In the genomic region with DNA sequence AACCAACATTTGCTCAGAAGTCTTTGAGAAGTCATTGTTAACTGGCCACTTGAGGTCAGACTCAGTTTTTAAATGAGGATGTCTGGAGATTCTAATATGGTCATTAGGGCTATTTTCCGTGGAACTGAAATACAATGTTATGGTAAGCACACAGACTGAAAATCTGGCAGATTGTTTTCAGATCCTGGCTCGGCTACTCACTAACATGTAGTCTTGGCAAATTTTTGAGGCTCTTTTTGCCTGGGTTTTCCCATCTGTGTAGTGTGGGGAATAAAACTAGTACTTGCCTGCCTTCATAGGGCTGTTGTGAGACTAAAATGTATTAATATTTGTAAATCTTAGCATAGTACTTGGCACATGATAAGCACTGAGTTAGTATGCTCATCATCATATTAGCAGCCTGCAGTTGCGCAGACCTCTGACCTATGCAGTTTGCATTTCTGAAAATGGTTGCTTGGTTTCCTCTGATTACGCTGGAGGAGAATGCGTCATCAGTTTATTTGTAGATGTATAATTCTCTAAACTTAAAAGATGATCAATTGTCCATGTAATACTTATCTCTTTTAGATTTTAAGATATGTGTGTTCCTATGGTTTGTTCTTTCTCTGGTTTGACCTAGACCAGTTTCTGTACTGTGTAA, we compare ENCODE assay signal across 12 cellular contexts.
"Had no signal": no experiment of that assay in that cellular context is flagged by ENCODE, and none has a peak within 500 bp of the region (broad histone marks: within the 10 kb centered on the region; RNA-seq: fewer than 3 reads in every experiment).

No MANE protein-coding gene starts in this region.

- H3K36me3 ChIP-seq: neural progenitor cell, pancreas, SJCRH30, tibial nerve had no signal

- H3K4me3 Mint-ChIP-seq: activated CD4-positive, alpha-beta memory T cell treated with anti-CD3 and anti-CD28 coated beads for 36 hours; activated naive CD8-positive, alpha-beta T cell treated with anti-CD3 and anti-CD28 coated beads, Interleukin-2, amount 10 ng/mL, durations not matched to agents 7 days and 5 days; activated T-cell treated with anti-CD3 and anti-CD28 coated beads, Interleukin-2, amount 50 U/mL, for 4 hours; neural progenitor cell; stimulated activated effector memory CD8-positive, alpha-beta T cell treated with anti-CD3 and anti-CD28 coated beads, Interleukin-12 subunit alpha, Interleukin-12 subunit beta, amount 100 ng/mL, for 72 hours had no signal

- H3K4me1 ChIP-seq: SJCRH30 had no signal

- H3K9me3 Mint-ChIP-seq: activated CD4-positive, alpha-beta memory T cell treated with anti-CD3 and anti-CD28 coated beads for 36 hours; activated naive CD8-positive, alpha-beta T cell treated with anti-CD3 and anti-CD28 coated beads, Interleukin-2, amount 10 ng/mL, durations not matched to agents 7 days and 5 days; activated T-cell treated with anti-CD3 and anti-CD28 coated beads, Interleukin-2, amount 50 U/mL, for 4 hours; neural progenitor cell; stimulated activated effector memory CD8-positive, alpha-beta T cell treated with anti-CD3 and anti-CD28 coated beads, Interleukin-12 subunit alpha, Interleukin-12 subunit beta, amount 100 ng/mL, for 72 hours had no signal

- H3K36me3 Mint-ChIP-seq: activated CD4-positive, alpha-beta memory T cell treated with anti-CD3 and anti-CD28 coated beads for 36 hours; activated naive CD8-positive, alpha-beta T cell treated with anti-CD3 and anti-CD28 coated beads, Interleukin-2, amount 10 ng/mL, durations not matched to agents 7 days and 5 days; neural progenitor cell had no signal

- H3K27ac Mint-ChIP-seq: activated CD4-positive, alpha-beta memory T cell treated with anti-CD3 and anti-CD28 coated beads for 36 hours; activated naive CD8-positive, alpha-beta T cell treated with anti-CD3 and anti-CD28 coated beads, Interleukin-2, amount 10 ng/mL, durations not matched to agents 7 days and 5 days; neural progenitor cell; stimulated activated effector memory CD8-positive, alpha-beta T cell treated with anti-CD3 and anti-CD28 coated beads, Interleukin-12 subunit alpha, Interleukin-12 subunit beta, amount 100 ng/mL, for 72 hours had no signal

- DNase-seq: activated CD4-positive, alpha-beta memory T cell treated with anti-CD3 and anti-CD28 coated beads for 36 hours; activated gamma-delta T cell; activated naive CD8-positive, alpha-beta T cell treated with anti-CD3 and anti-CD28 coated beads, Interleukin-2, amount 10 ng/mL, durations not matched to agents 7 days and 5 days; activated T-cell treated with anti-CD3 and anti-CD28 coated beads, Interleukin-2, amount 50 U/mL, for 4 hours; anterior cingulate cortex; pancreas; SJCRH30; T-helper 9 cell had no signal

- H3K9me3 ChIP-seq: pancreas, SJCRH30, tibial nerve had no signal

- H3K27ac ChIP-seq: SJCRH30 had no signal

- H3K4me3 ChIP-seq: neural progenitor cell, pancreas, SJCRH30, smooth muscle cell, tibial nerve had no signal

- ATAC-seq: activated T-cell treated with anti-CD3 and anti-CD28 coated beads, Interleukin-2, amount 50 U/mL, for 4 hours; pancreas; stimulated activated effector memory CD8-positive, alpha-beta T cell treated with anti-CD3 and anti-CD28 coated beads, Interleukin-12 subunit alpha, Interleukin-12 subunit beta, amount 100 ng/mL, for 72 hours had no signal

- H3K27me3 ChIP-seq: neural progenitor cell, pancreas, SJCRH30, tibial nerve had no signal
